Comparison of ENCODE assay signal across 23 cellular contexts in the genomic region with DNA sequence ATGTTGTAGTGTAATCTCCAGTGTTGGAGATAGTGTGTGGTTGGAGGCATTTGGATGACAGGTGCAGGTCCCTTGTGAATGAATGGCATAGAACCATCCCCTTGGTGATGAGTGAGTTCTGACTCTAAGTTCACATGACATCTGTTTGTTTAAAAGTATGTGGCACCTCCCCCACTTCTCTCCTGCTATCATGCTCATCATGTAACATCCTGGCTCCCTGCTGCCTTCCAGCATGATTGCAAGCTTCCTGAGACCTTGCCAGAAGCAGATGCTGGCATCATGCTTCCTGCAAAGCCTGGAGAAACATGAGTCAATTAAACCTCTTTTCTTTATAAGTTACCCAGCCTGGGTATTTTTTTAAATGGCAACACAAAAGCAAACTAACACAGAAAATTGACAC.
DNase-seq lines count a peak whose midpoint lies in the region; ATAC-seq and TF ChIP-seq lines count a peak whose summit lies in the region.
"Had no signal": no experiment of that assay in that cellular context is flagged by ENCODE, and none has a peak within 500 bp of the region (broad histone marks: within the 10 kb centered on the region; RNA-seq: fewer than 3 reads in every experiment).

No MANE protein-coding gene starts in this region.

- BruUV-seq in mammary epithelial cell (replicated peaks; lab: Mats Ljungman, UMichigan): no TSS peak

- H3K27ac ChIP-seq in mammary epithelial cell (ENCODE audit: insufficient read depth, low read depth, low read length): no peak overlapping the region
- no peak overlapping the region for H3K27ac ChIP-seq in WERI-Rb-1
- H3K27ac ChIP-seq: gastroesophageal sphincter, HL-60, skin epidermis had no signal

- H3K36me3 ChIP-seq in mammary epithelial cell (ENCODE audit: insufficient read depth, low read length) (no peaks in the 10 kb centered on the region), WERI-Rb-1 (no peaks in the 10 kb centered on the region)
- H3K36me3 ChIP-seq: gastroesophageal sphincter had no signal

- dilution Hi-C loops in mammary epithelial cell (cut with HindIII; ENCODE audit: low sequenced_read_pairs): no loop called here

- no peak overlapping the region for H2AFZ ChIP-seq in mammary epithelial cell (ENCODE audit: low read depth, low read length)

- CTCF ChIA-PET in mammary epithelial cell (lab: Charles Lee; ENCODE audit: low non-redundant PET): no interaction called here

- H3K9ac ChIP-seq in mammary epithelial cell (ENCODE audit: insufficient read depth, low read length): no peak overlapping the region
- H3K9ac ChIP-seq: SK-N-SH had no signal

- intact Hi-C loops in mammary epithelial cell (cut with micrococcal nuclease): no loop called here

- H3K9me3 ChIP-seq in mammary epithelial cell (replicated peaks; ENCODE audit: insufficient read depth, low read length): no peaks in the 10 kb centered on the region
- no peaks in the 10 kb centered on the region for H3K9me3 ChIP-seq in WERI-Rb-1 (ENCODE audit: severe bottlenecking)
- H3K9me3 ChIP-seq: gastroesophageal sphincter, SK-N-SH had no signal

- no peaks in the 10 kb centered on the region for H3K4me1 ChIP-seq in mammary epithelial cell (ENCODE audit: insufficient read depth, low read length)
- H3K4me1 ChIP-seq: gastroesophageal sphincter had no signal

- TF ChIP-seq CTCF in mammary epithelial cell (conservative IDR thresholded peaks at IDR 0.05 in 1 of 2, IDR thresholded peaks at IDR 0.05 in 1 of 2; ENCODE audit: extremely low read depth in 1 of 2, insufficient read depth in 1 of 2, low read depth in 1 of 2, low read length in 2 of 2) (no peak), WERI-Rb-1 (IDR thresholded peaks at IDR 0.05; ENCODE audit: low read depth, low read length) (no peak)

- H3K4me2 ChIP-seq in mammary epithelial cell (ENCODE audit: insufficient read depth, low read depth, low read length): no peak overlapping the region
- H3K4me2 ChIP-seq: SK-N-SH had no signal

- ATAC-seq in HG03139 (IDR thresholded peaks at IDR 0.05; ENCODE audit: unreplicated experiment): no peak
- ATAC-seq in HG02678 (IDR thresholded peaks at IDR 0.05; ENCODE audit: unreplicated experiment): no peak
- ATAC-seq: activated naive CD4-positive, alpha-beta T cell treated with anti-CD3 and anti-CD28 coated beads, Interleukin-2, amount 50 U/mL, for 72 hours; gastroesophageal sphincter; natural killer cell treated with Interleukin-12 subunit alpha and Interleukin-12 subunit beta and Interleukin-15 and Interleukin-18, amount 100 ng/mL, for 72 hours had no signal

- H3K27me3 ChIP-seq in mammary epithelial cell (ENCODE audit: insufficient read depth, low read length) (no peaks in the 10 kb centered on the region), WERI-Rb-1 (ENCODE audit: insufficient read depth, low read depth, severe bottlenecking) (no peaks in the 10 kb centered on the region)
- H3K27me3 ChIP-seq: gastroesophageal sphincter had no signal

- H4K20me1 ChIP-seq in mammary epithelial cell (ENCODE audit: insufficient read depth, low read length): no peaks in the 10 kb centered on the region

- in situ Hi-C loops in mammary epithelial cell (cut with MboI; ENCODE audit: low sequenced_read_pairs in 2 of 2): no loop called here

- DNase-seq in DMS53 treated with DMSO at 0.1 percent for 48 hours (lab: John Stamatoyannopoulos, UW; ENCODE audit: unreplicated experiment) (peak; percentile 15), HT1080 (ENCODE audit: low read depth) (peak; percentile 76), mammary epithelial cell (peak; percentile 12), fibroblast of the conjunctiva (ENCODE audit: low read depth) (peak; percentile 4), WERI-Rb-1 (no peak)
- DNase-seq: activated CD8-positive, alpha-beta memory T cell treated with anti-CD3 and anti-CD28 coated beads, Interleukin-2, amount 50 U/mL, for 4 hours; aorta; caudate nucleus; CD4-positive, CD25-positive, alpha-beta regulatory T cell; dermis blood vessel endothelial cell; hippocampal formation; NCI-H2081 treated with DMSO at 0.1 percent for 48 hours; NCI-H524 treated with DMSO at 0.1 percent for 48 hours; RPMI8226; SK-N-SH; trophoblast cell had no signal

- H3K4me3 ChIP-seq in mammary epithelial cell (replicated peaks in 1 of 3; ENCODE audit: insufficient read depth in 1 of 3, low read depth in 2 of 3, low read length in 3 of 3) (no peak overlapping the region), WERI-Rb-1 (ENCODE audit: low read depth, low read length) (no peak overlapping the region)
- H3K4me3 ChIP-seq: gastroesophageal sphincter, skin epidermis had no signal

- no peaks in the 10 kb centered on the region for H3K79me2 ChIP-seq in mammary epithelial cell (ENCODE audit: insufficient read depth, low read length)
